ENCODE assay signal across 23 cellular contexts in genomic region chr11:73637012-73637411, GRCh38. TPM values are rescaled to one million over a fixed set of nuclear protein-coding genes. Genes with fewer than 3 reads are reported as not detected.
DNase-seq lines count a peak whose midpoint lies in the region; ATAC-seq, FAIRE-seq and TF ChIP-seq lines count a peak whose summit lies in the region.
"Had no signal": no experiment of that assay in that cellular context is flagged by ENCODE, and none has a peak within 500 bp of the region (broad histone marks: within the 10 kb centered on the region; RNA-seq: fewer than 3 reads in every experiment).

No MANE protein-coding gene starts in this region.

- H3K9me3 ChIP-seq in mammary epithelial cell (replicated peaks; ENCODE audit: insufficient read depth, low read length) (no peaks in the 10 kb centered on the region), breast epithelium (no peaks in the 10 kb centered on the region), K562 (replicated peaks; ENCODE audit: control insufficient read depth, insufficient read depth, low read depth, low read length) (no peaks in the 10 kb centered on the region)
- H3K9me3 ChIP-seq: SJSA1 had no signal

- no peak overlapping the region for H3K27ac ChIP-seq in mammary epithelial cell (ENCODE audit: insufficient read depth, low read depth, low read length)
- H3K27ac ChIP-seq in breast epithelium: no peak overlapping the region
- H3K27ac ChIP-seq in K562 (ENCODE audit: extremely low read depth, low read depth, low read length): no peak overlapping the region
- H3K27ac ChIP-seq: 22Rv1, BLaER1, SJSA1 had no signal

- dilution Hi-C loops in mammary epithelial cell (cut with HindIII; ENCODE audit: low sequenced_read_pairs): no loop called here

- H3K4me3 ChIP-seq in mammary epithelial cell (replicated peaks in 1 of 3; ENCODE audit: insufficient read depth in 1 of 3, low read depth in 2 of 3, low read length in 3 of 3): no peak overlapping the region
- H3K4me3 ChIP-seq in breast epithelium: no peak overlapping the region
- H3K4me3 ChIP-seq in K562: no peak overlapping the region
- H3K4me3 ChIP-seq: BLaER1, SJSA1 had no signal

- H3K4me1 ChIP-seq in mammary epithelial cell (ENCODE audit: insufficient read depth, low read length) (no peaks in the 10 kb centered on the region), breast epithelium (no peaks in the 10 kb centered on the region), K562 (replicated peaks in 1 of 2; ENCODE audit: control insufficient read depth in 2 of 2, insufficient read depth in 2 of 2, low read length in 2 of 2) (no peaks in the 10 kb centered on the region)
- H3K4me1 ChIP-seq: BLaER1, SJSA1 had no signal

- 100% methylated on average over 1 of the region's 1 CpG for WGBS in mammary epithelial cell (ENCODE audit: low coverage, missing lambda C conversion rate)
- 5% methylated on average over 1 of the region's 1 CpG for WGBS in K562 (ENCODE audit: insufficient coverage, low coverage, missing lambda C conversion rate)

- peak; percentile 59 for DNase-seq in DMS 273 (lab: John Stamatoyannopoulos, UW; ENCODE audit: unreplicated experiment)
- DNase-seq in DMS 273 treated with DMSO at 0.1 percent for 48 hours (lab: John Stamatoyannopoulos, UW): no peak
- no peak for DNase-seq in mammary epithelial cell
- DNase-seq in breast epithelium (ENCODE audit: low spot score in 2 of 2): no peak
- no peak for DNase-seq in K562 (ENCODE audit: extremely low read depth in 1 of 4, low spot score in 3 of 4)
- no peak for DNase-seq in mucosa of gallbladder (ENCODE audit: low spot score)
- DNase-seq: ACHN; CD4-positive, alpha-beta T cell; COR-L47; DND-41; NCI-H1092; NCI-H146; NCI-H2029; NCI-H69; OCI-M1; T-helper 2 cell had no signal

- H2AFZ ChIP-seq in mammary epithelial cell (ENCODE audit: low read depth, low read length) (peak overlapping the region; percentile 7), K562 (ENCODE audit: low read depth, low read length) (peak overlapping the region; percentile 93)

- H3K9ac ChIP-seq in mammary epithelial cell (ENCODE audit: insufficient read depth, low read length): no peak overlapping the region
- H3K9ac ChIP-seq in K562 (ENCODE audit: insufficient read depth in 1 of 2, low read depth in 2 of 2, low read length in 2 of 2): no peak overlapping the region
- H3K9ac ChIP-seq: BLaER1 had no signal

- in situ Hi-C loops in mammary epithelial cell (cut with MboI; ENCODE audit: low sequenced_read_pairs in 2 of 2) (no loop called here), K562 (cut with MboI) (no loop called here)

- 0 out of 3 replicates have a peak, but pooled peaks have one; percentile 28 for ATAC-seq in K562
- ATAC-seq in HG03457 (IDR thresholded peaks at IDR 0.05; ENCODE audit: unreplicated experiment): no peak
- no peak for ATAC-seq in GM18498 (IDR thresholded peaks at IDR 0.05; ENCODE audit: unreplicated experiment)
- ATAC-seq: Right ventricle myocardium inferior had no signal

- TF ChIP-seq CTCF in mammary epithelial cell (conservative IDR thresholded peaks at IDR 0.05 in 1 of 2, IDR thresholded peaks at IDR 0.05 in 1 of 2; ENCODE audit: extremely low read depth in 1 of 2, insufficient read depth in 1 of 2, low read depth in 1 of 2, low read length in 2 of 2) (no peak), breast epithelium (IDR thresholded peaks at IDR 0.05) (no peak), K562 (IDR thresholded peaks at IDR 0.05 in 2 of 3, conservative IDR thresholded peaks at IDR 0.05 in 1 of 3; ENCODE audit: insufficient read depth in 2 of 3, low read depth in 1 of 3, low read length in 3 of 3) (no peak)

- H3K79me2 ChIP-seq in mammary epithelial cell (ENCODE audit: insufficient read depth, low read length) (no peaks in the 10 kb centered on the region), K562 (ENCODE audit: control insufficient read depth, insufficient read depth, low read length) (no peaks in the 10 kb centered on the region)

- H3K27me3 ChIP-seq in mammary epithelial cell (ENCODE audit: insufficient read depth, low read length) (no peaks in the 10 kb centered on the region), breast epithelium (no peaks in the 10 kb centered on the region), K562 (ENCODE audit: control insufficient read depth in 2 of 2, insufficient read depth in 2 of 2, low read length in 2 of 2) (peaks cover 0 to 3% of the 10 kb centered on the region in 2 experiments; a peak in 2 of 5 replicates)
- H3K27me3 ChIP-seq: BLaER1, SJSA1 had no signal

- CTCF ChIA-PET in mammary epithelial cell (lab: Charles Lee; ENCODE audit: low non-redundant PET): no interaction called here
- CTCF ChIA-PET in K562 (lab: Yijun Ruan, JAX; ENCODE audit: low intra/inter-chr PET ratio): no interaction called here

- H4K20me1 ChIP-seq in mammary epithelial cell (ENCODE audit: insufficient read depth, low read length) (no peaks in the 10 kb centered on the region), K562 (replicated peaks; ENCODE audit: control insufficient read depth, insufficient read depth, low read length) (no peaks in the 10 kb centered on the region; the same call in 1 of the 2 replicates)
- H4K20me1 ChIP-seq: BLaER1 had no signal

- BruUV-seq in mammary epithelial cell (replicated peaks; lab: Mats Ljungman, UMichigan): no TSS peak
- no TSS peak for BruUV-seq in K562 (replicated peaks; lab: Mats Ljungman, UMichigan)

- TF ChIP-seq POLR2A in breast epithelium (IDR thresholded peaks at IDR 0.05) (no peak), K562 (conservative IDR thresholded peaks at IDR 0.05) (no peak)

- FAIRE-seq in K562 (lab: Jason Lieb, UNC): peak; percentile 42
- FAIRE-seq: GM12891 had no signal

- no peaks in the 10 kb centered on the region for H3K36me3 ChIP-seq in mammary epithelial cell (ENCODE audit: insufficient read depth, low read length)
- no peaks in the 10 kb centered on the region for H3K36me3 ChIP-seq in breast epithelium
- no peaks in the 10 kb centered on the region for H3K36me3 ChIP-seq in K562 (ENCODE audit: control insufficient read depth, insufficient read depth, low read length)
- H3K36me3 ChIP-seq: BLaER1, SJSA1 had no signal

- intact Hi-C loops in mammary epithelial cell (cut with micrococcal nuclease): no loop called here
- intact Hi-C loops in breast epithelium (cut with DNase I; ENCODE audit: low total_unique reads): loop anchor here (2.0 kb wide), 1 partner anchor 16 kb away; no protein-coding TSS in a partner anchor
- intact Hi-C loops in K562 (cut with micrococcal nuclease): no loop called here

- no peak for TF ChIP-seq RAD21 in K562 (CRISPR knock-in tag; conservative IDR thresholded peaks at IDR 0.05 in 1 of 2, IDR thresholded peaks at IDR 0.05 in 1 of 2)

- H3K4me2 ChIP-seq in mammary epithelial cell (ENCODE audit: insufficient read depth, low read depth, low read length): no peak overlapping the region
- H3K4me2 ChIP-seq in K562 (ENCODE audit: insufficient read depth, low read length): peak overlapping the region; percentile 3; the same call in 1 of the 2 replicates
- H3K4me2 ChIP-seq: BLaER1 had no signal

- POLR2A ChIA-PET in K562 (lab: Yijun Ruan, JAX): interaction anchor here (1.1 to 1.2 kb wide), 2 partner anchors 10 to 11 kb away, joined by 3 to 5 read pairs; no protein-coding TSS in a partner anchor

- H3K9me1 ChIP-seq in K562 (ENCODE audit: control insufficient read depth, insufficient read depth, low read length): no peaks in the 10 kb centered on the region

- no peak for TF ChIP-seq EP300 in K562 (IDR thresholded peaks at IDR 0.05; ENCODE audit: low read length)

RNA-seq across cellular contexts. Expression of gene PLEKHB1, which starts 9.4 kb away (rescaled TPM):
- total RNA-seq in mammary epithelial cell: 1 to 10 TPM in 1 of 2 donors, not detected in 1; 4.0 TPM
- 1.4 TPM for polyA plus RNA-seq in mammary epithelial cell
- polyA minus RNA-seq in mammary epithelial cell: 11.4 TPM
- total RNA-seq in breast epithelium: 10 to 100 TPM in 2 of 3 donors, under 1 TPM in 1; 0.80 to 49.6 (median 17.0) TPM
- total RNA-seq in K562 (2011; cell fraction: chromatin; rRNA removed; ENCODE audit: low replicate concordance): 0.60 TPM in 1 of 2 replicates, not detected in the other
- total RNA-seq in K562 (2011; cell fraction: nucleolus; rRNA removed): 1.2 TPM in 1 of 2 replicates, not detected in the other
- total RNA-seq in K562 (2011; cell fraction: nucleoplasm; rRNA removed): not detected in 2 replicates
- total RNA-seq in K562 (2014; rRNA removed): 0.61 TPM in 1 of 2 replicates, not detected in the other
- 0.10 and 0.25 TPM in 2 replicates for total RNA-seq in K562 (2014; rRNA removed; fragmentation: Illumina TruSeq; extraction: Trizol)
- 0.07 TPM in 1 of 2 replicates, not detected in the other for total RNA-seq in K562 (2015; rRNA removed; fragmentation: Illumina TruSeq; extraction: Trizol)
- total RNA-seq in K562 (2021): 0.27 and 0.62 TPM in 2 replicates
- polyA plus RNA-seq in K562 (2011; rRNA removed): 0.08 and 0.52 TPM in 2 replicates
- polyA plus RNA-seq in K562 (2011; cell fraction: cytosol; rRNA removed): 0.13 and 0.55 TPM in 2 replicates
- polyA plus RNA-seq in K562 (2011; cell fraction: nucleus; rRNA removed): 0.44 and 0.97 TPM in 2 replicates
- polyA plus RNA-seq in K562 (2012): 0.25 and 0.39 TPM in 2 replicates
- 0.10 and 0.12 TPM in 2 replicates for polyA plus RNA-seq in K562 (2014; fragmentation: Illumina TruSeq; extraction: Trizol)
- under 1 TPM; 0.13 to 0.17 TPM for polyA plus RNA-seq in K562 (2014; fragmentation: Nextera tagmentation; extraction: Ambion mirVana)
- polyA plus RNA-seq in K562 (2014; rRNA removed): 0.49 TPM in 1 of 2 replicates, not detected in the other
- 0.14 TPM in 1 of 2 replicates, not detected in the other for polyA minus RNA-seq in K562 (2011; rRNA and poly(A)+ RNA removed)
- polyA minus RNA-seq in K562 (2011; cell fraction: cytosol; rRNA and poly(A)+ RNA removed): not detected in 2 replicates
- not detected in 2 replicates for polyA minus RNA-seq in K562 (2011; cell fraction: nucleus; rRNA and poly(A)+ RNA removed)
- 58.1 TPM for total RNA-seq in mucosa of gallbladder
- total RNA-seq: SJSA1 had no signal

RNA-seq across cellular contexts. Expression of gene FAM168A, which starts 39.1 kb away (rescaled TPM):
- total RNA-seq in mammary epithelial cell (10 to 100 TPM; 28.2 to 33.4 TPM), breast epithelium (10 to 100 TPM; 26.5 to 41.9 (median 28.8) TPM), K562 (2014; rRNA removed) (2.5 and 2.7 TPM in 2 replicates), K562 (2014; rRNA removed; fragmentation: Illumina TruSeq; extraction: Trizol) (2.6 and 2.9 TPM in 2 replicates), K562 (2015; rRNA removed; fragmentation: Illumina TruSeq; extraction: Trizol) (3.5 and 4.4 TPM in 2 replicates), K562 (2021) (7.1 and 7.2 TPM in 2 replicates), mucosa of gallbladder (50.2 TPM)
- polyA plus RNA-seq in mammary epithelial cell (16.1 TPM), K562 (2011; rRNA removed) (3.0 and 4.8 TPM in 2 replicates), K562 (2014; fragmentation: Illumina TruSeq; extraction: Trizol) (4.8 TPM in 2 replicates), K562 (2014; fragmentation: Nextera tagmentation; extraction: Ambion mirVana) (under 1 TPM; 0.44 to 0.69 TPM), K562 (2014; rRNA removed) (2.5 and 3.5 TPM in 2 replicates)
- 70.6 TPM for polyA minus RNA-seq in mammary epithelial cell
- total RNA-seq in K562 (2011; cell fraction: chromatin; rRNA removed; ENCODE audit: low replicate concordance): 6.6 and 8.0 TPM in 2 replicates
- 3.7 and 4.7 TPM in 2 replicates for total RNA-seq in K562 (2011; cell fraction: nucleolus; rRNA removed)
- 8.6 and 13.1 TPM in 2 replicates for total RNA-seq in K562 (2011; cell fraction: nucleoplasm; rRNA removed)
- polyA plus RNA-seq in K562 (2011; cell fraction: cytosol; rRNA removed): 4.2 and 4.7 TPM in 2 replicates
- 10.6 and 13.9 TPM in 2 replicates for polyA plus RNA-seq in K562 (2011; cell fraction: nucleus; rRNA removed)
- polyA plus RNA-seq in K562 (2012): 5.3 and 8.3 TPM in 2 replicates
- polyA minus RNA-seq in K562 (2011; rRNA and poly(A)+ RNA removed): 3.7 and 4.9 TPM in 2 replicates
- 3.2 and 3.5 TPM in 2 replicates for polyA minus RNA-seq in K562 (2011; cell fraction: cytosol; rRNA and poly(A)+ RNA removed)
- 3.6 and 4.6 TPM in 2 replicates for polyA minus RNA-seq in K562 (2011; cell fraction: nucleus; rRNA and poly(A)+ RNA removed)
